ENCODE assay signal across 8 cellular contexts in the genomic region with DNA sequence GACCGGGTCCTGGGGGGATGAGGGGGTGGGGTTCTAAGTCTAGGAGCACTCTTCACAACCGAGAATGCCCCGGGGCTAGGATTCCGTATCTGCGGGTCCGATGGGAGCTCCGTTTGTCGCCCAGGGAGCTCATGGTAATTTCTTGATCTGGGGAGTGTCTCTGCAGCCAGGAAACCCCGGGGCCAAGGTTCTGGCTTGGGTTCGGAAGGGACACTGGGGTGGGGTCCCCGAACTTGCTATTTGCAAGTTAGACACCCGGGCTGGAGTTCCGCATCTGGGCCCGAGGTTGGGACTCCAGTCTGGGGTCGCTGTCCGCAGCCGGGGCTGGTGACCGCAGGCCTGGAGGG. TPM values are rescaled to one million over a fixed set of nuclear protein-coding genes. Genes with fewer than 3 reads are reported as not detected.
DNase-seq lines count a peak whose midpoint lies in the region; ATAC-seq and TF ChIP-seq lines count a peak whose summit lies in the region.

No MANE protein-coding gene starts in this region.

- H3K4me3 ChIP-seq in CD8-positive, alpha-beta T cell (ENCODE audit: low read depth, low read length): peak overlapping the region; percentile 89
- peak overlapping the region; percentile 74 to 97 for H3K4me3 ChIP-seq in left lung
- H3K4me3 ChIP-seq in thyroid gland (replicated peaks in 1 of 3): peak overlapping the region; percentile 77 to 84 (median 80)

- peaks cover 49% of the 10 kb centered on the region for H3K4me1 Mint-ChIP-seq in CD8-positive, alpha-beta T cell (ENCODE audit: low read depth)
- peaks cover 39% of the 10 kb centered on the region for H3K4me1 Mint-ChIP-seq in activated naive CD8-positive, alpha-beta T cell treated with anti-CD3 and anti-CD28 coated beads, Interleukin-2, amount 10 ng/mL, durations not matched to agents 7 days and 5 days

- H3K36me3 Mint-ChIP-seq in CD8-positive, alpha-beta T cell: peaks cover 25% of the 10 kb centered on the region
- H3K36me3 Mint-ChIP-seq in activated naive CD8-positive, alpha-beta T cell treated with anti-CD3 and anti-CD28 coated beads, Interleukin-2, amount 10 ng/mL, durations not matched to agents 7 days and 5 days: peaks cover 10% of the 10 kb centered on the region

- H3K27ac Mint-ChIP-seq in CD8-positive, alpha-beta T cell: peak overlapping the region; percentile 82
- peak overlapping the region; percentile 89 for H3K27ac Mint-ChIP-seq in activated naive CD8-positive, alpha-beta T cell treated with anti-CD3 and anti-CD28 coated beads, Interleukin-2, amount 10 ng/mL, durations not matched to agents 7 days and 5 days

- peaks cover 43% of the 10 kb centered on the region for H3K4me1 ChIP-seq in CD8-positive, alpha-beta T cell (ENCODE audit: insufficient read depth, low read length)
- H3K4me1 ChIP-seq in left lung (peaks cover 21 to 55% of the 10 kb centered on the region in 2 donors), thyroid gland (peaks cover 42 to 51% of the 10 kb centered on the region in 2 donors)

- H3K9me3 ChIP-seq in CD8-positive, alpha-beta T cell (ENCODE audit: low read length): no peaks in the 10 kb centered on the region
- H3K9me3 ChIP-seq in left lung: no peaks in the 10 kb centered on the region
- no peaks in the 10 kb centered on the region for H3K9me3 ChIP-seq in thyroid gland

- no peaks in the 10 kb centered on the region for H3K36me3 ChIP-seq in CD8-positive, alpha-beta T cell (ENCODE audit: insufficient read depth, low read length)
- peaks cover 0 to 28% of the 10 kb centered on the region in 2 donors for H3K36me3 ChIP-seq in left lung
- H3K36me3 ChIP-seq in thyroid gland: peaks cover 0 to 6% of the 10 kb centered on the region in 2 donors

- no peaks in the 10 kb centered on the region for H3K9me3 Mint-ChIP-seq in CD8-positive, alpha-beta T cell
- H3K9me3 Mint-ChIP-seq in activated naive CD8-positive, alpha-beta T cell treated with anti-CD3 and anti-CD28 coated beads, Interleukin-2, amount 10 ng/mL, durations not matched to agents 7 days and 5 days: no peaks in the 10 kb centered on the region

- peak overlapping the region; percentile 78 for H3K27ac ChIP-seq in CD8-positive, alpha-beta T cell (ENCODE audit: low read depth, low read length)
- H3K27ac ChIP-seq in left lung: peak overlapping the region; percentile 88 to 91
- peak overlapping the region; percentile 81 to 92 (median 89) for H3K27ac ChIP-seq in thyroid gland

- ATAC-seq in CD8-positive, alpha-beta T cell: no peak
- peak; percentile 1 for ATAC-seq in HG02759 (IDR thresholded peaks at IDR 0.05; ENCODE audit: unreplicated experiment)
- ATAC-seq in activated naive CD8-positive, alpha-beta T cell treated with anti-CD3 and anti-CD28 coated beads, Interleukin-2, amount 10 ng/mL, durations not matched to agents 7 days and 5 days (ENCODE audit: low read depth): peak; percentile 2
- no peak for ATAC-seq in left lung
- no peak for ATAC-seq in HG03159 (IDR thresholded peaks at IDR 0.05; ENCODE audit: unreplicated experiment)
- ATAC-seq in GM21367 (IDR thresholded peaks at IDR 0.05; ENCODE audit: unreplicated experiment): no peak

- TF ChIP-seq CTCF in CD8-positive, alpha-beta T cell (IDR thresholded peaks at IDR 0.05): no peak
- no peak for TF ChIP-seq CTCF in left lung (IDR thresholded peaks at IDR 0.05)
- TF ChIP-seq CTCF in thyroid gland (IDR thresholded peaks at IDR 0.05): no peak

- H3K27me3 Mint-ChIP-seq in CD8-positive, alpha-beta T cell (ENCODE audit: low read depth): no peaks in the 10 kb centered on the region
- H3K27me3 Mint-ChIP-seq in activated naive CD8-positive, alpha-beta T cell treated with anti-CD3 and anti-CD28 coated beads, Interleukin-2, amount 10 ng/mL, durations not matched to agents 7 days and 5 days: peaks cover 5% of the 10 kb centered on the region

- WGBS in thyroid gland, 2 donors: 2% methylated on average over 7 of the region's 18 CpGs; no CpG with 5 or more reads in 1 of the 2 donors

- peak overlapping the region; percentile 80 for H3K4me3 Mint-ChIP-seq in CD8-positive, alpha-beta T cell
- H3K4me3 Mint-ChIP-seq in activated naive CD8-positive, alpha-beta T cell treated with anti-CD3 and anti-CD28 coated beads, Interleukin-2, amount 10 ng/mL, durations not matched to agents 7 days and 5 days: peak overlapping the region; percentile 92

- CTCF ChIA-PET in CD8-positive, alpha-beta T cell (lab: Charles Lee): interaction anchor here (0.6 to 8.4 kb wide), 13 partner anchors 16 to 406 kb away, joined by 3 to 103 read pairs (median 4); no protein-coding TSS in a partner anchor

- POLR2A ChIA-PET in CD8-positive, alpha-beta T cell (lab: Charles Lee): interaction anchor here (0.6 to 2.6 kb wide), 15 partner anchors 17 to 396 kb away, joined by 3 to 20 read pairs (median 3); a partner anchor contains a TSS
- POLR2A ChIA-PET in activated naive CD8-positive, alpha-beta T cell treated with anti-CD3 and anti-CD28 coated beads, Interleukin-2, amount 10 ng/mL, durations not matched to agents 7 days and 5 days (lab: Charles Lee): interaction anchor here (0.5 to 3.1 kb wide), 18 partner anchors 9 to 937 kb away, joined by 3 to 42 read pairs (median 5); a partner anchor contains a TSS

- no peaks in the 10 kb centered on the region for H3K27me3 ChIP-seq in CD8-positive, alpha-beta T cell (ENCODE audit: insufficient read depth, low read length)
- H3K27me3 ChIP-seq in left lung (no peaks in the 10 kb centered on the region), thyroid gland (no peaks in the 10 kb centered on the region)

- TF ChIP-seq POLR2A in thyroid gland (IDR thresholded peaks at IDR 0.05): no peak

- intact Hi-C loops in CD8-positive, alpha-beta T cell (cut with DNase I, micrococcal nuclease): loop anchor here (1.0 to 5.0 kb wide), 4 partner anchors 40 to 357 kb away; a partner anchor contains a TSS
- intact Hi-C loops in left lung (cut with DNase I): no loop called here
- intact Hi-C loops in thyroid gland (cut with DNase I): loop anchor here (10.0 kb wide), 1 partner anchor 168 kb away; a partner anchor contains a TSS

- peak in 3 of 7 experiments; percentile 16 to 35 (median 17) for DNase-seq in CD8-positive, alpha-beta T cell
- no peak for DNase-seq in activated naive CD8-positive, alpha-beta T cell treated with anti-CD3 and anti-CD28 coated beads, Interleukin-2, amount 10 ng/mL, durations not matched to agents 7 days and 5 days
- DNase-seq in left lung (no peak), thyroid gland (no peak)
- DNase-seq in activated CD8-positive, alpha-beta memory T cell treated with anti-CD3 and anti-CD28 coated beads, Interleukin-2, amount 50 U/mL, for 48 hours: no peak

RNA-seq across cellular contexts. Expression of a gene that starts 0.4 kb away (rescaled TPM):
- total RNA-seq in CD8-positive, alpha-beta T cell: 10 to 100 TPM; 19.0 to 20.8 TPM
- total RNA-seq in activated naive CD8-positive, alpha-beta T cell treated with anti-CD3 and anti-CD28 coated beads, Interleukin-2, amount 10 ng/mL, durations not matched to agents 7 days and 5 days: 10 to 100 TPM; 22.1 to 24.5 TPM
- 10 to 100 TPM; 37.9 to 39.9 TPM for total RNA-seq in left lung
- total RNA-seq in thyroid gland: 10 to 100 TPM; 15.8 to 22.7 (median 19.7) TPM

RNA-seq across cellular contexts. Expression of a gene that starts 37.5 kb away (rescaled TPM):
- 10 to 100 TPM; 37.2 to 37.6 TPM for total RNA-seq in CD8-positive, alpha-beta T cell
- 10 to 100 TPM; 38.3 to 38.7 TPM for total RNA-seq in activated naive CD8-positive, alpha-beta T cell treated with anti-CD3 and anti-CD28 coated beads, Interleukin-2, amount 10 ng/mL, durations not matched to agents 7 days and 5 days
- total RNA-seq in left lung (100 to 1,000 TPM; 133 to 266 TPM), thyroid gland (100 to 1,000 TPM in 3 of 4 donors, 10 to 100 TPM in 1; 61.7 to 132 (median 104) TPM)

RNA-seq across cellular contexts. Expression of a gene that starts 40.2 kb away (rescaled TPM):
- 100 to 1,000 TPM; 108 to 112 TPM for total RNA-seq in CD8-positive, alpha-beta T cell
- total RNA-seq in activated naive CD8-positive, alpha-beta T cell treated with anti-CD3 and anti-CD28 coated beads, Interleukin-2, amount 10 ng/mL, durations not matched to agents 7 days and 5 days: 100 to 1,000 TPM; 124 to 140 TPM
- total RNA-seq in left lung (10 to 100 TPM; 72.6 to 74.6 TPM), thyroid gland (100 to 1,000 TPM in 1 of 4 donors, 10 to 100 TPM in 3; 77.3 to 110 (median 92.3) TPM)

Comparison
In these comparisons a context has a peak if more than half of its experiments do, and no peak if none do; other contexts are left out.
1. ATAC-seq: peak in HG02759 (single experiment) and activated naive CD8-positive, alpha-beta T cell treated with anti-CD3 and anti-CD28 coated beads, Interleukin-2, amount 10 ng/mL, durations not matched to agents 7 days and 5 days (single experiment); none in CD8-positive, alpha-beta T cell (single experiment), left lung (single experiment), HG03159 (single experiment) and GM21367 (single experiment).
2. intact Hi-C loops: an anchor here in CD8-positive, alpha-beta T cell (1.0 to 5.0 kb wide) and thyroid gland (10.0 kb wide); none called in left lung.
3. Peak in every context shown above with its lines, with median percentiles within 50 percentile points of each other: H3K27ac ChIP-seq and H3K4me3 ChIP-seq.